ENCODE assay signal across 8 cellular contexts in the genomic region with DNA sequence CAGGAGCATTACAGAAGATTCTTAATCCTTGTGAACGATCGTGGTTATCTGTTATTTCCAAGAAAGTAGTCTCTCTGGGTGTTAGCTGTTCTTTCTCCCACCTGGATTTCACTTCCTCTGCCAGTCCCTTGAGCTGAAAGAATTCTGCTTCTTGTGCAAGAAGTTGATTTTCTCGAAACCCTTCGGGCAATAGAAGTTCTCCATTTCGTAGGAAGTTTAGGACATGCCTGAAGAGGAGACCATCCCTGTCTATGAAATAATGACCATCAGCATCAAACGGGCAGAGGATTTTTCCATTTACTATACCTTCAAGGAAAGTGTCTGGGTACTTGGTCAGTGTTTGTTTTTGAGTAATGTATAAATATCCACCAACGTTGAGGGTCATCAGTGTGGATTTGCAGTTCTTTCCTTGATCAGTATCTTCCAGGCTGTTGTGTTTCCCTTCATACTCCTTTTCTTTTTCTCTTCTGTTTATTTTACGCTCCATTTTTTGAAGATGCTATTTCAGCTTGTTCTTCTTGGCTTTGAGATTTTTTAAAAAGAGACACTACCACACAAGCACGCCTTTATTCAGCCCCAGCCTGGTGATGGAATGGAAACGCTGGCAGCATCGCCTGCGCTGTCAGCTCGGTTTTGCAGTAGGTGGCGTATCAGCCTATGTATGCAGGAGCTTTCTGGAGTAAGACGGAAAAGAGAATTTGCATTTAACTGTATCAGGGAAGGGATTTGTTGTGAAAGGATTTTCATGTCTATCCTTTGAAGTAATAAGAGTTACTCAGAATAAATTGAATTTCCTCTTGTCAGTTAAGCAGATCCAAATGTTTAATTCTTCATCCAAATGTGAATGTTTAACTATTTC. TPM values are rescaled to one million over a fixed set of nuclear protein-coding genes. Genes with fewer than 3 reads are reported as not detected.
DNase-seq lines count a peak whose midpoint lies in the region; ATAC-seq and TF ChIP-seq lines count a peak whose summit lies in the region.

No MANE protein-coding gene starts in this region.

- CTCF ChIA-PET in activated CD4-positive, alpha-beta memory T cell treated with anti-CD3 and anti-CD28 coated beads for 36 hours (lab: Charles Lee), result no interaction called here

- H3K27ac ChIP-seq in left ventricle myocardium inferior (replicated peaks), result no peak overlapping the region

- H3K4me3 ChIP-seq in HAP-1 (no peak overlapping the region), astrocyte of the spinal cord (ENCODE audit: low read depth, low read length) (no peak overlapping the region), left ventricle myocardium inferior (peak overlapping the region; percentile 5)

- H3K36me3 ChIP-seq in HAP-1 (replicated peaks), result no peaks in the 10 kb centered on the region; the same call in 1 of the 2 replicates
- no peaks in the 10 kb centered on the region for H3K36me3 ChIP-seq in left ventricle myocardium inferior

- in situ Hi-C loops in HAP-1 (cut with MboI; ENCODE audit: low sequenced_read_pairs), result no loop called here
- in situ Hi-C loops in astrocyte of the spinal cord (cut with HindIII; ENCODE audit: low sequenced_read_pairs), result no loop called here

- H3K27me3 ChIP-seq in HAP-1 (ENCODE audit: low read depth) (no peaks in the 10 kb centered on the region), left ventricle myocardium inferior (ENCODE audit: low read depth) (no peaks in the 10 kb centered on the region)

- H3K4me3 Mint-ChIP-seq in activated CD4-positive, alpha-beta memory T cell treated with anti-CD3 and anti-CD28 coated beads for 36 hours, result no peak overlapping the region
- H3K4me3 Mint-ChIP-seq in activated CD4-positive, alpha-beta T cell treated with anti-CD3 and anti-CD28 coated beads, Interleukin-2, amount 10 ng/mL, durations not matched to agents 24 days and 14 days, result no peak overlapping the region

- intact Hi-C loops in left ventricle myocardium inferior (cut with micrococcal nuclease), result no loop called here
- intact Hi-C loops in posterior vena cava (cut with DNase I), result no loop called here
- intact Hi-C loops in activated CD4-positive, alpha-beta memory T cell treated with anti-CD3 and anti-CD28 coated beads for 36 hours (cut with micrococcal nuclease), result no loop called here
- intact Hi-C loops in activated CD4-positive, alpha-beta T cell treated with anti-CD3 and anti-CD28 coated beads, Interleukin-2, amount 10 ng/mL, durations not matched to agents 24 days and 14 days (cut with micrococcal nuclease), result no loop called here

- H3K9me3 ChIP-seq in HAP-1, result no peaks in the 10 kb centered on the region
- no peaks in the 10 kb centered on the region for H3K9me3 ChIP-seq in left ventricle myocardium inferior (replicated peaks)

- TF ChIP-seq CTCF in astrocyte of the spinal cord (IDR thresholded peaks at IDR 0.05; ENCODE audit: low read depth, low read length) (peak; percentile 67), left ventricle myocardium inferior (IDR thresholded peaks at IDR 0.05; ENCODE audit: borderline replicate concordance) (peak; percentile 50)

- H3K4me1 ChIP-seq in HAP-1 (peaks cover 18% of the 10 kb centered on the region), left ventricle myocardium inferior (peaks cover 25% of the 10 kb centered on the region)

- DNase-seq in HAP-1 (ENCODE audit: low spot score in 2 of 2), result peak; percentile 55 to 57
- DNase-seq in astrocyte of the spinal cord (ENCODE audit: low read depth, low spot score), result peak; percentile 72
- peak; percentile 37 for DNase-seq in left ventricle myocardium inferior
- peak; percentile 88 for DNase-seq in posterior vena cava (ENCODE audit: low spot score)
- DNase-seq in activated CD4-positive, alpha-beta memory T cell treated with anti-CD3 and anti-CD28 coated beads for 36 hours, result no peak
- DNase-seq in T-helper 1 cell, result no peak
- DNase-seq in activated CD4-positive, alpha-beta T cell treated with anti-CD3 and anti-CD28 coated beads, Interleukin-2, amount 10 ng/mL, durations not matched to agents 24 days and 14 days, result no peak

- no peaks in the 10 kb centered on the region for H3K27me3 Mint-ChIP-seq in activated CD4-positive, alpha-beta memory T cell treated with anti-CD3 and anti-CD28 coated beads for 36 hours
- no peaks in the 10 kb centered on the region for H3K27me3 Mint-ChIP-seq in activated CD4-positive, alpha-beta T cell treated with anti-CD3 and anti-CD28 coated beads, Interleukin-2, amount 10 ng/mL, durations not matched to agents 24 days and 14 days

- H3K4me1 Mint-ChIP-seq in activated CD4-positive, alpha-beta memory T cell treated with anti-CD3 and anti-CD28 coated beads for 36 hours (ENCODE audit: low read depth), result peaks cover 4% of the 10 kb centered on the region
- peaks cover 10% of the 10 kb centered on the region for H3K4me1 Mint-ChIP-seq in activated CD4-positive, alpha-beta T cell treated with anti-CD3 and anti-CD28 coated beads, Interleukin-2, amount 10 ng/mL, durations not matched to agents 24 days and 14 days

- no peak for ATAC-seq in GM21381 (IDR thresholded peaks at IDR 0.05; ENCODE audit: unreplicated experiment)

- no peaks in the 10 kb centered on the region for H3K9me3 Mint-ChIP-seq in activated CD4-positive, alpha-beta memory T cell treated with anti-CD3 and anti-CD28 coated beads for 36 hours
- H3K9me3 Mint-ChIP-seq in activated CD4-positive, alpha-beta T cell treated with anti-CD3 and anti-CD28 coated beads, Interleukin-2, amount 10 ng/mL, durations not matched to agents 24 days and 14 days, result no peaks in the 10 kb centered on the region

- H3K27ac Mint-ChIP-seq in activated CD4-positive, alpha-beta memory T cell treated with anti-CD3 and anti-CD28 coated beads for 36 hours, result no peak overlapping the region
- no peak overlapping the region for H3K27ac Mint-ChIP-seq in activated CD4-positive, alpha-beta T cell treated with anti-CD3 and anti-CD28 coated beads, Interleukin-2, amount 10 ng/mL, durations not matched to agents 24 days and 14 days

- peaks cover 2% of the 10 kb centered on the region for H3K36me3 Mint-ChIP-seq in activated CD4-positive, alpha-beta memory T cell treated with anti-CD3 and anti-CD28 coated beads for 36 hours
- peaks cover 2% of the 10 kb centered on the region for H3K36me3 Mint-ChIP-seq in activated CD4-positive, alpha-beta T cell treated with anti-CD3 and anti-CD28 coated beads, Interleukin-2, amount 10 ng/mL, durations not matched to agents 24 days and 14 days (ENCODE audit: low read depth)

- POLR2A ChIA-PET in activated CD4-positive, alpha-beta memory T cell treated with anti-CD3 and anti-CD28 coated beads for 36 hours (lab: Charles Lee), result no interaction called here

RNA-seq across cellular contexts. Expression of a gene that starts 6.5 kb away (rescaled TPM):
- 0.11 TPM for total RNA-seq in left ventricle myocardium inferior
- total RNA-seq in posterior vena cava, result under 1 TPM in 1 of 2 donors, not detected in 1; 0.23 TPM
- total RNA-seq in activated CD4-positive, alpha-beta memory T cell treated with anti-CD3 and anti-CD28 coated beads for 36 hours, result not detected
- not detected in 2 replicates for total RNA-seq in activated CD4-positive, alpha-beta T cell treated with anti-CD3 and anti-CD28 coated beads, Interleukin-2, amount 10 ng/mL, durations not matched to agents 24 days and 14 days

Comparison
In these comparisons a context has a peak if more than half of its experiments do, and no peak if none do; other contexts are left out.
1. DNase-seq: peak in HAP-1 (2 of 2), astrocyte of the spinal cord (single experiment), left ventricle myocardium inferior (single experiment) and posterior vena cava (single experiment); none in activated CD4-positive, alpha-beta memory T cell treated with anti-CD3 and anti-CD28 coated beads for 36 hours (single experiment), T-helper 1 cell (0 of 5) and activated CD4-positive, alpha-beta T cell treated with anti-CD3 and anti-CD28 coated beads, Interleukin-2, amount 10 ng/mL, durations not matched to agents 24 days and 14 days (single experiment).